27 cellular contexts compared by ENCODE assay signal in genomic region chr17:45997624-45998023, GRCh38. TPM values are rescaled to one million over a fixed set of nuclear protein-coding genes. Genes with fewer than 3 reads are reported as not detected.
DNase-seq lines count a peak whose midpoint lies in the region; ATAC-seq and TF ChIP-seq lines count a peak whose summit lies in the region.
"Had no signal": no experiment of that assay in that cellular context is flagged by ENCODE, and none has a peak within 500 bp of the region (broad histone marks: within the 10 kb centered on the region; RNA-seq: fewer than 3 reads in every experiment).

No MANE protein-coding gene starts in this region.

- no peak overlapping the region for H3K9ac ChIP-seq in IMR-90 (ENCODE audit: low read depth, low read length)
- H3K9ac ChIP-seq: BLaER1 treated with 17β-estradiol and CSF1 and Interleukin-3, amounts not matched to agents 10 nM and 100 nM had no signal

- H2AK5ac ChIP-seq in IMR-90 (ENCODE audit: low read depth, low read length): no peak overlapping the region

- intact Hi-C loops in IMR-90 (cut with micrococcal nuclease): no loop called here

- in situ Hi-C loops in IMR-90 (cut with MboI; ENCODE audit: low sequenced_read_pairs): no loop called here
- in situ Hi-C loops in astrocyte of the spinal cord (cut with HindIII; ENCODE audit: low sequenced_read_pairs): no loop called here
- in situ Hi-C loops in GM13977 (cut with MboI; ENCODE audit: low pct_unique_long_range_greater_than_20kb, low sequenced_read_pairs, unreplicated experiment): no loop called here

- H3K4me3 ChIP-seq in IMR-90 (ENCODE audit: insufficient read depth, low read depth, low read length): no peak overlapping the region
- no peak overlapping the region for H3K4me3 ChIP-seq in astrocyte of the spinal cord (ENCODE audit: low read depth, low read length)
- H3K4me3 ChIP-seq: A549; ascending aorta; BLaER1 treated with 17β-estradiol and CSF1 and Interleukin-3, amounts not matched to agents 10 nM and 100 nM; SJSA1 had no signal

- TF ChIP-seq POLR2A in IMR-90 (IDR thresholded peaks at IDR 0.05; ENCODE audit: low read depth, low read length): no peak

- no peak overlapping the region for H2BK120ac ChIP-seq in IMR-90 (ENCODE audit: low read depth, low read length)

- H3K4me2 ChIP-seq in IMR-90 (ENCODE audit: low read depth, low read length): no peak overlapping the region
- H3K4me2 ChIP-seq: A549; BLaER1 treated with 17β-estradiol and CSF1 and Interleukin-3, amounts not matched to agents 10 nM and 100 nM had no signal

- no peak overlapping the region for H3K4ac ChIP-seq in IMR-90 (ENCODE audit: low read depth, low read length)

- no peaks in the 10 kb centered on the region for H3K9me3 ChIP-seq in IMR-90 (ENCODE audit: control insufficient read depth, insufficient read depth, low read length)
- H3K9me3 ChIP-seq: A549; ascending aorta; BLaER1 treated with 17β-estradiol and CSF1 and Interleukin-3, amounts not matched to agents 10 nM and 100 nM; SJSA1 had no signal

- POLR2A ChIA-PET in IMR-90 (lab: Charles Lee; ENCODE audit: unreplicated experiment): no interaction called here

- dilution Hi-C loops in IMR-90 (cut with HindIII; ENCODE audit: low sequenced_read_pairs, unreplicated experiment): no loop called here

- H3K27ac ChIP-seq in IMR-90 (ENCODE audit: insufficient read depth, low read length): no peak overlapping the region
- H3K27ac ChIP-seq: ascending aorta; BLaER1 treated with 17β-estradiol and CSF1 and Interleukin-3, amounts not matched to agents 10 nM and 100 nM; SJSA1; VCaP had no signal

- H3K27me3 ChIP-seq in IMR-90 (ENCODE audit: control insufficient read depth, insufficient read depth, low read length): peaks cover 12% of the 10 kb centered on the region; the same call in 1 of the 2 replicates
- H3K27me3 ChIP-seq: ascending aorta; BLaER1 treated with 17β-estradiol and CSF1 and Interleukin-3, amounts not matched to agents 10 nM and 100 nM; SJSA1 had no signal

- no peak overlapping the region for H3K14ac ChIP-seq in IMR-90 (replicated peaks; ENCODE audit: low read depth, low read length)

- H3K23ac ChIP-seq in IMR-90 (ENCODE audit: low read depth, low read length): no peak overlapping the region

- DNase-seq in AG08396 (ENCODE audit: low spot score): peak; percentile 41
- DNase-seq in IMR-90: peak; percentile 59
- peak; percentile 10 for DNase-seq in astrocyte of the spinal cord (ENCODE audit: low read depth, low spot score)
- DNase-seq in iris pigment epithelial cell (ENCODE audit: low read depth): peak; percentile 51
- no peak for DNase-seq in GM13977 (ENCODE audit: low spot score)
- no peak for DNase-seq in NCI-H1105 (lab: John Stamatoyannopoulos, UW)
- no peak for DNase-seq in stimulated activated CD8-positive, alpha-beta memory T cell treated with anti-CD3 and anti-CD28 coated beads, Interleukin-4, amount 100 ng/mL, for 48 hours
- DNase-seq: activated CD4-positive, alpha-beta T cell treated with anti-CD3 and anti-CD28 coated beads, Interleukin-2, amount 10 ng/mL, durations not matched to agents 24 days and 14 days; activated naive CD4-positive, alpha-beta T cell treated with anti-CD3 and anti-CD28 coated beads, Interleukin-2, amount 50 U/mL, for 16 hours; Calu3; effector CD8-positive, alpha-beta T cell; erythroblast; H7; Kasumi-1; left cardiac atrium; NCI-H1092; NCI-H2081; NCI-H510A treated with DMSO at 0.1 percent for 48 hours; retina had no signal

- no peaks in the 10 kb centered on the region for H4K20me1 ChIP-seq in IMR-90 (ENCODE audit: insufficient read depth, low read length)
- H4K20me1 ChIP-seq: BLaER1 treated with 17β-estradiol and CSF1 and Interleukin-3, amounts not matched to agents 10 nM and 100 nM had no signal

- H4K91ac ChIP-seq in IMR-90 (ENCODE audit: insufficient read depth, low read depth, low read length): no peak overlapping the region

- TF ChIP-seq CTCF in IMR-90 (conservative IDR thresholded peaks at IDR 0.05; ENCODE audit: low read depth, low read length) (no peak), astrocyte of the spinal cord (IDR thresholded peaks at IDR 0.05; ENCODE audit: low read depth, low read length) (no peak), GM13977 (IDR thresholded peaks at IDR 0.05; ENCODE audit: extremely low read depth, insufficient read depth, missing control alignments) (no peak)

- CTCF ChIA-PET in IMR-90 (lab: Yijun Ruan, JAX): interaction anchor here (0.5 kb wide), 1 partner anchor 370 kb away, joined by 8 read pairs; no protein-coding TSS in a partner anchor

- no TSS peak for BruUV-seq in IMR-90 (replicated peaks; lab: Mats Ljungman, UMichigan)

- no peak overlapping the region for H2BK15ac ChIP-seq in IMR-90 (ENCODE audit: low read depth, low read length)

- 60% methylated on average over 1 of the region's 9 CpGs; no CpG with 5 or more reads in 1 of the 2 experiments for WGBS in IMR-90 (ENCODE audit: extremely low coverage in 2 of 2, insufficient read length in 1 of 2), 2 experiments

- H2AK9ac ChIP-seq in IMR-90 (replicated peaks; ENCODE audit: low read depth, low read length, poor library complexity): no peak overlapping the region

- no peaks in the 10 kb centered on the region for H3K36me3 ChIP-seq in IMR-90 (ENCODE audit: control insufficient read depth, insufficient read depth, low read length)
- H3K36me3 ChIP-seq: ascending aorta; BLaER1 treated with 17β-estradiol and CSF1 and Interleukin-3, amounts not matched to agents 10 nM and 100 nM; SJSA1 had no signal

- H2BK20ac ChIP-seq in IMR-90 (ENCODE audit: low read depth, low read length): no peak overlapping the region

- TF ChIP-seq RAD21 in IMR-90 (IDR thresholded peaks at IDR 0.05; ENCODE audit: low read length): no peak

- H4K5ac ChIP-seq in IMR-90 (ENCODE audit: low read depth, low read length): no peak overlapping the region

- peaks cover 2% of the 10 kb centered on the region; the same call in 1 of the 2 replicates for H3K4me1 ChIP-seq in IMR-90 (ENCODE audit: control insufficient read depth, insufficient read depth, low read length)
- H3K4me1 ChIP-seq: ascending aorta; BLaER1 treated with 17β-estradiol and CSF1 and Interleukin-3, amounts not matched to agents 10 nM and 100 nM; SJSA1 had no signal

- no peak overlapping the region for H3K56ac ChIP-seq in IMR-90 (ENCODE audit: extremely low read depth, insufficient read depth, low read length)

- ATAC-seq in IMR-90 (ENCODE audit: low read depth) (peak; percentile 44), HG02852 (IDR thresholded peaks at IDR 0.05; ENCODE audit: unreplicated experiment) (no peak)
- ATAC-seq: A549, left cardiac atrium had no signal

- H2BK5ac ChIP-seq in IMR-90 (ENCODE audit: low read depth, low read length, poor library complexity, severe bottlenecking): no peak overlapping the region

- no peaks in the 10 kb centered on the region for H3K9me1 ChIP-seq in IMR-90 (ENCODE audit: insufficient read depth, low read length)

- H2AFZ ChIP-seq in IMR-90 (replicated peaks; ENCODE audit: low read length, poor library complexity): no peak overlapping the region

- no peak overlapping the region for H3K18ac ChIP-seq in IMR-90 (ENCODE audit: low read depth, low read length)

- no peaks in the 10 kb centered on the region for H3K79me1 ChIP-seq in IMR-90 (ENCODE audit: low read depth in 1 of 2, low read length in 2 of 2)

- no peak overlapping the region for H4K8ac ChIP-seq in IMR-90 (ENCODE audit: low read depth in 2 of 2, low read length in 2 of 2)

TF ChIP-seq in IMR-90, 13 proteins besides CTCF, POLR2A, EP300 and RAD21:
- no peak for TF ChIP-seq MAFK (IDR thresholded peaks at IDR 0.05; ENCODE audit: low read depth, low read length)
- TF ChIP-seq CHD1 (IDR thresholded peaks at IDR 0.05; ENCODE audit: low read depth, low read length): no peak
- TF ChIP-seq FOS (IDR thresholded peaks at IDR 0.05; ENCODE audit: low read depth, low read length): no peak
- no peak for TF ChIP-seq MAZ (IDR thresholded peaks at IDR 0.05; ENCODE audit: borderline replicate concordance, low read depth, low read length)
- no peak for TF ChIP-seq MXI1 (IDR thresholded peaks at IDR 0.05; ENCODE audit: borderline replicate concordance, low read depth, low read length)
- TF ChIP-seq SMC3 (IDR thresholded peaks at IDR 0.05; ENCODE audit: low read depth, low read length): no peak

RNA-seq across cellular contexts. Expression of gene STH, which starts 1.4 kb away (rescaled TPM):
- total RNA-seq in IMR-90 (2012; rRNA removed): not detected in 2 replicates
- polyA plus RNA-seq in IMR-90 (2012; rRNA removed): not detected in 2 replicates
- not detected in 2 replicates for polyA plus RNA-seq in IMR-90 (2012; cell fraction: cytosol; rRNA removed)
- not detected in 2 replicates for polyA plus RNA-seq in IMR-90 (2012; cell fraction: nucleus; rRNA removed; ENCODE audit: low replicate concordance)
- total RNA-seq: activated CD4-positive, alpha-beta T cell treated with anti-CD3 and anti-CD28 coated beads, Interleukin-2, amount 10 ng/mL, durations not matched to agents 24 days and 14 days; activated T-helper 1 cell treated with anti-CD3 and anti-CD28 coated beads, Interleukin-12 subunit alpha, Interleukin-12 subunit beta, Interleukin-2, Interleukin-4 antibody, amounts not matched to agents 30 ng/mL and 10 ng/mL and 1 ng/mL, durations not matched to agents 14 hours and 24 hours and 36 hours; ascending aorta; Calu3; glomerular endothelial cell; H7; left cardiac atrium; SJSA1 had no signal
- polyA plus RNA-seq: A549 had no signal

Comparison
In these comparisons a context has a peak if more than half of its experiments do, and no peak if none do; other contexts are left out.
1. DNase-seq: peak in AG08396 (single experiment), IMR-90 (single experiment), astrocyte of the spinal cord (single experiment) and iris pigment epithelial cell (single experiment); none in GM13977 (single experiment), NCI-H1105 (single experiment) and stimulated activated CD8-positive, alpha-beta memory T cell treated with anti-CD3 and anti-CD28 coated beads, Interleukin-4, amount 100 ng/mL, for 48 hours (single experiment).